8 cellular contexts compared by ENCODE assay signal in the genomic region with DNA sequence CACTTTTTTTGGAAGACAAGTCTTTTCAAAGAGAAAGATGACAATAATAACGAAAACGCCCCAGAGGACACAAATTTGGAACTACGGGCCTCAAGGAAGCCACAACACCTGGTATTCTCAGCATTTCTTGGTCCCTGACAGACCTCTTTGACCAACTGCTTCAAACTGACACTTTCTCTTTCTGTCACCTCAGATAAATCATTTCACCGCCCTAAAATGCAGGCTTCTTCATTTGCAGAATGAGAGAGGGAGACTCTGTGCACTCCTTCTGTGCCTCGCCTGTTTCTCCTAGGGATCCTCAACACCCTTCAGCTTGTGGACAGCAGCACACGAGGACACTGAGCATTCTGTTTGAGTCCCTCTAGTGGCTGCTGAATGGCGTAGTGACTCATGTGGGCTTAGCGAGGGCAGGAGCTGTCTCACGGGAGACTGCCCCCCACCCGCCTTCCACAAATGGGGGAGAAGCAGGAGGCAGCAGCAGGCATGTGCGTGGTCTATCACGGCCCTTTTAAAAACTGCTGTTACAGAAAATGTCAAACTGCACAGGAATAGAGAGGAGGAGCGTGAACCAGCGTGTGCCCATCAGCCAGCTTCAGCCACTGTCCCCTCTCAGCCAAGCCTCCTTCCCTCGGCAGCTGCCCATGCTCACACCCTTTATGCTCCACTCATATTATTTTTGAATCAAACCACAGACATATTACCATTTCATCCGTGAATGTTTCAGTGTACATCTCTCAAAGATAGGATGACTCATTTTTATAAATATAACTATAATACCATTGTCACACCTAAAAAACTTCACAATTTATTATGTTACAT. TPM values are rescaled to one million over a fixed set of nuclear protein-coding genes. Genes with fewer than 3 reads are reported as not detected.
DNase-seq lines count a peak whose midpoint lies in the region; ATAC-seq lines count a peak whose summit lies in the region.

No MANE protein-coding gene starts in this region.

- ATAC-seq in GM21515 (IDR thresholded peaks at IDR 0.05; ENCODE audit: unreplicated experiment): peak; percentile 51
- ATAC-seq in HG03571 (IDR thresholded peaks at IDR 0.05; ENCODE audit: unreplicated experiment): peak; percentile 41
- ATAC-seq in left colon: peak; percentile 52

- H3K36me3 ChIP-seq in adipocyte (ENCODE audit: control insufficient read depth, insufficient read depth, low read length, severe bottlenecking): peaks cover 10% of the 10 kb centered on the region

- no peaks in the 10 kb centered on the region for H3K27me3 ChIP-seq in adipocyte (replicated peaks; ENCODE audit: control insufficient read depth, insufficient read depth, low read length)

- no peaks in the 10 kb centered on the region for H3K4me1 ChIP-seq in adipocyte (ENCODE audit: control insufficient read depth, insufficient read depth, low read length)

- H3K9me3 ChIP-seq in adipocyte (ENCODE audit: control insufficient read depth, low read length): no peaks in the 10 kb centered on the region

- H3K9ac ChIP-seq in adipocyte (ENCODE audit: low read length): no peak overlapping the region

- DNase-seq in NCI-H2171 treated with DMSO at 0.1 percent for 48 hours (lab: John Stamatoyannopoulos, UW): peak; percentile 4
- DNase-seq in NCI-H2171 (lab: John Stamatoyannopoulos, UW): no peak
- DNase-seq in adipocyte (ENCODE audit: low read depth): peak; percentile 44
- no peak for DNase-seq in left colon
- no peak for DNase-seq in NCI-H2107 treated with DMSO at 0.1 percent for 48 hours (lab: John Stamatoyannopoulos, UW; ENCODE audit: unreplicated experiment)
- no peak for DNase-seq in cortex of kidney (lab: John Stamatoyannopoulos, UW)

- intact Hi-C loops in left colon (cut with DNase I, micrococcal nuclease): no loop called here

- no peak overlapping the region for H3K4me3 ChIP-seq in adipocyte (ENCODE audit: low read length)

RNA-seq across cellular contexts. Expression of gene GSDME, which starts 41.4 kb away (rescaled TPM):
- 1 to 10 TPM in 1 of 2 donors, under 1 TPM in 1; 0.85 to 1.8 TPM for total RNA-seq in left colon

Comparison
In these comparisons a context has a peak if more than half of its experiments do, and no peak if none do; other contexts are left out.
1. DNase-seq: peak in NCI-H2171 treated with DMSO at 0.1 percent for 48 hours (single experiment) and adipocyte (single experiment); none in NCI-H2171 (single experiment), left colon (0 of 2), NCI-H2107 treated with DMSO at 0.1 percent for 48 hours (single experiment) and cortex of kidney (single experiment).
2. Peak in every context shown above with its lines, with median percentiles within 50 percentile points of each other: ATAC-seq.